1 cellular context compared by ENCODE assay signal in genomic region chr2:6474368-6475140, GRCh38.
TF ChIP-seq lines count a peak whose summit lies in the region.

No MANE protein-coding gene starts in this region.

TF ChIP-seq in GM23338, 12 proteins besides CTCF, POLR2A, EP300 and RAD21 (continued from another document):
- TF ChIP-seq, protein P1, sequence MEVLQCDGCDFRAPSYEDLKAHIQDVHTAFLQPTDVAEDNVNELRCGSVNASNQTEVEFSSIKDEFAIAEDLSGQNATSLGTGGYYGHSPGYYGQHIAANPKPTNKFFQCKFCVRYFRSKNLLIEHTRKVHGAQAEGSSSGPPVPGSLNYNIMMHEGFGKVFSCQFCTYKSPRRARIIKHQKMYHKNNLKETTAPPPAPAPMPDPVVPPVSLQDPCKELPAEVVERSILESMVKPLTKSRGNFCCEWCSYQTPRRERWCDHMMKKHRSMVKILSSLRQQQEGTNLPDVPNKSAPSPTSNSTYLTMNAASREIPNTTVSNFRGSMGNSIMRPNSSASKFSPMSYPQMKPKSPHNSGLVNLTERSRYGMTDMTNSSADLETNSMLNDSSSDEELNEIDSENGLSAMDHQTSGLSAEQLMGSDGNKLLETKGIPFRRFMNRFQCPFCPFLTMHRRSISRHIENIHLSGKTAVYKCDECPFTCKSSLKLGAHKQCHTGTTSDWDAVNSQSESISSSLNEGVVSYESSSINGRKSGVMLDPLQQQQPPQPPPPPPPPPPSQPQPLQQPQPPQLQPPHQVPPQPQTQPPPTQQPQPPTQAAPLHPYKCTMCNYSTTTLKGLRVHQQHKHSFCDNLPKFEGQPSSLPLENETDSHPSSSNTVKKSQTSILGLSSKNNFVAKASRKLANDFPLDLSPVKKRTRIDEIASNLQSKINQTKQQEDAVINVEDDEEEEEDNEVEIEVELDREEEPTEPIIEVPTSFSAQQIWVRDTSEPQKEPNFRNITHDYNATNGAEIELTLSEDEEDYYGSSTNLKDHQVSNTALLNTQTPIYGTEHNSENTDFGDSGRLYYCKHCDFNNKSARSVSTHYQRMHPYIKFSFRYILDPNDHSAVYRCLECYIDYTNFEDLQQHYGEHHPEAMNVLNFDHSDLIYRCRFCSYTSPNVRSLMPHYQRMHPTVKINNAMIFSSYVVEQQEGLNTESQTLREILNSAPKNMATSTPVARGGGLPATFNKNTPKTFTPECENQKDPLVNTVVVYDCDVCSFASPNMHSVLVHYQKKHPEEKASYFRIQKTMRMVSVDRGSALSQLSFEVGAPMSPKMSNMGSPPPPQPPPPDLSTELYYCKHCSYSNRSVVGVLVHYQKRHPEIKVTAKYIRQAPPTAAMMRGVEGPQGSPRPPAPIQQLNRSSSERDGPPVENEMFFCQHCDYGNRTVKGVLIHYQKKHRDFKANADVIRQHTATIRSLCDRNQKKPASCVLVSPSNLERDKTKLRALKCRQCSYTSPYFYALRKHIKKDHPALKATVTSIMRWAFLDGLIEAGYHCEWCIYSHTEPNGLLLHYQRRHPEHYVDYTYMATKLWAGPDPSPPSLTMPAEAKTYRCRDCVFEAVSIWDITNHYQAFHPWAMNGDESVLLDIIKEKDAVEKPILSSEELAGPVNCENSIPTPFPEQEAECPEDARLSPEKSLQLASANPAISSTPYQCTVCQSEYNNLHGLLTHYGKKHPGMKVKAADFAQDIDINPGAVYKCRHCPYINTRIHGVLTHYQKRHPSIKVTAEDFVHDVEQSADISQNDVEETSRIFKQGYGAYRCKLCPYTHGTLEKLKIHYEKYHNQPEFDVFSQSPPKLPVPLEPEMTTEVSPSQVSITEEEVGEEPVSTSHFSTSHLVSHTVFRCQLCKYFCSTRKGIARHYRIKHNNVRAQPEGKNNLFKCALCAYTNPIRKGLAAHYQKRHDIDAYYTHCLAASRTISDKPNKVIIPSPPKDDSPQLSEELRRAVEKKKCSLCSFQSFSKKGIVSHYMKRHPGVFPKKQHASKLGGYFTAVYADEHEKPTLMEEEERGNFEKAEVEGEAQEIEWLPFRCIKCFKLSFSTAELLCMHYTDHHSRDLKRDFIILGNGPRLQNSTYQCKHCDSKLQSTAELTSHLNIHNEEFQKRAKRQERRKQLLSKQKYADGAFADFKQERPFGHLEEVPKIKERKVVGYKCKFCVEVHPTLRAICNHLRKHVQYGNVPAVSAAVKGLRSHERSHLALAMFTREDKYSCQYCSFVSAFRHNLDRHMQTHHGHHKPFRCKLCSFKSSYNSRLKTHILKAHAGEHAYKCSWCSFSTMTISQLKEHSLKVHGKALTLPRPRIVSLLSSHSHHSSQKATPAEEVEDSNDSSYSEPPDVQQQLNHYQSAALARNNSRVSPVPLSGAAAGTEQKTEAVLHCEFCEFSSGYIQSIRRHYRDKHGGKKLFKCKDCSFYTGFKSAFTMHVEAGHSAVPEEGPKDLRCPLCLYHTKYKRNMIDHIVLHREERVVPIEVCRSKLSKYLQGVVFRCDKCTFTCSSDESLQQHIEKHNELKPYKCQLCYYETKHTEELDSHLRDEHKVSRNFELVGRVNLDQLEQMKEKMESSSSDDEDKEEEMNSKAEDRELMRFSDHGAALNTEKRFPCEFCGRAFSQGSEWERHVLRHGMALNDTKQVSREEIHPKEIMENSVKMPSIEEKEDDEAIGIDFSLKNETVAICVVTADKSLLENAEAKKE (CRISPR knock-in tag; IDR thresholded peaks at IDR 0.05) = no peak
- TF ChIP-seq EZH2phosphoT487 (IDR thresholded peaks at IDR 0.05; ENCODE audit: unreplicated experiment) (no peak), NANOG (IDR thresholded peaks at IDR 0.05; ENCODE audit: borderline replicate concordance) (no peak), POLR2AphosphoS5 (IDR thresholded peaks at IDR 0.05; ENCODE audit: low read depth) (no peak), EZH2 (IDR thresholded peaks at IDR 0.05; ENCODE audit: low read depth, unreplicated experiment) (no peak), STAT1 (IDR thresholded peaks at IDR 0.05; ENCODE audit: unreplicated experiment) (no peak), JUNB (IDR thresholded peaks at IDR 0.05; ENCODE audit: unreplicated experiment) (no peak), ZNF331 (CRISPR knock-in tag; IDR thresholded peaks at IDR 0.05; ENCODE audit: low read depth) (no peak), CREB1 (CRISPR knock-in tag; IDR thresholded peaks at IDR 0.05; ENCODE audit: low read depth) (no peak), ZNF114 (CRISPR knock-in tag; IDR thresholded peaks at IDR 0.05) (no peak)
- TF ChIP-seq, protein P2, sequence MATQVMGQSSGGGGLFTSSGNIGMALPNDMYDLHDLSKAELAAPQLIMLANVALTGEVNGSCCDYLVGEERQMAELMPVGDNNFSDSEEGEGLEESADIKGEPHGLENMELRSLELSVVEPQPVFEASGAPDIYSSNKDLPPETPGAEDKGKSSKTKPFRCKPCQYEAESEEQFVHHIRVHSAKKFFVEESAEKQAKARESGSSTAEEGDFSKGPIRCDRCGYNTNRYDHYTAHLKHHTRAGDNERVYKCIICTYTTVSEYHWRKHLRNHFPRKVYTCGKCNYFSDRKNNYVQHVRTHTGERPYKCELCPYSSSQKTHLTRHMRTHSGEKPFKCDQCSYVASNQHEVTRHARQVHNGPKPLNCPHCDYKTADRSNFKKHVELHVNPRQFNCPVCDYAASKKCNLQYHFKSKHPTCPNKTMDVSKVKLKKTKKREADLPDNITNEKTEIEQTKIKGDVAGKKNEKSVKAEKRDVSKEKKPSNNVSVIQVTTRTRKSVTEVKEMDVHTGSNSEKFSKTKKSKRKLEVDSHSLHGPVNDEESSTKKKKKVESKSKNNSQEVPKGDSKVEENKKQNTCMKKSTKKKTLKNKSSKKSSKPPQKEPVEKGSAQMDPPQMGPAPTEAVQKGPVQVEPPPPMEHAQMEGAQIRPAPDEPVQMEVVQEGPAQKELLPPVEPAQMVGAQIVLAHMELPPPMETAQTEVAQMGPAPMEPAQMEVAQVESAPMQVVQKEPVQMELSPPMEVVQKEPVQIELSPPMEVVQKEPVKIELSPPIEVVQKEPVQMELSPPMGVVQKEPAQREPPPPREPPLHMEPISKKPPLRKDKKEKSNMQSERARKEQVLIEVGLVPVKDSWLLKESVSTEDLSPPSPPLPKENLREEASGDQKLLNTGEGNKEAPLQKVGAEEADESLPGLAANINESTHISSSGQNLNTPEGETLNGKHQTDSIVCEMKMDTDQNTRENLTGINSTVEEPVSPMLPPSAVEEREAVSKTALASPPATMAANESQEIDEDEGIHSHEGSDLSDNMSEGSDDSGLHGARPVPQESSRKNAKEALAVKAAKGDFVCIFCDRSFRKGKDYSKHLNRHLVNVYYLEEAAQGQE (IDR thresholded peaks at IDR 0.05; ENCODE audit: unreplicated experiment) = no peak
